1 cellular context compared by ENCODE assay signal in the genomic region with DNA sequence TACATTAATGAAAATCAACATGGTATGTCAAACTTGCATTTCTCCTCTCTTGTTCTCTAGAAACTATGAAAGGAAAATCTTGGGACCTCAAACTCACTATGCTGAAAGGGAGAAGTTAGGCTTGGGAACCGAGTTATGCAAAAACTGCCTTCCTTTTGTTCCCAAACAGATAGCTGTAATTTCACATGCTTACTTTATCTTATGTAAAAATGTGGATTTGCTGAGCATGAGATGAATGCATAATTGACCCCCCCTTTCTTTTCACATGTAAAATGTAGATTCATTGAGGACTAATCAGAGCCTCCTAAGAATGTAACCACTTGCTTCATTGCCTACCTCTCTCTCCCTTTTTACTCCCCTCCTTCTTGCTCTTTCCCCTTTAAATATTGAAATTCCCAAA.
A peak's percentile ranks its signal among the peaks of the same experiment; 100 is the strongest.
TF ChIP-seq lines count a peak whose summit lies in the region.

No MANE protein-coding gene starts in this region.

TF ChIP-seq in GM23338, 12 proteins besides CTCF, POLR2A, EP300 and RAD21:
- TF ChIP-seq, protein P1, sequence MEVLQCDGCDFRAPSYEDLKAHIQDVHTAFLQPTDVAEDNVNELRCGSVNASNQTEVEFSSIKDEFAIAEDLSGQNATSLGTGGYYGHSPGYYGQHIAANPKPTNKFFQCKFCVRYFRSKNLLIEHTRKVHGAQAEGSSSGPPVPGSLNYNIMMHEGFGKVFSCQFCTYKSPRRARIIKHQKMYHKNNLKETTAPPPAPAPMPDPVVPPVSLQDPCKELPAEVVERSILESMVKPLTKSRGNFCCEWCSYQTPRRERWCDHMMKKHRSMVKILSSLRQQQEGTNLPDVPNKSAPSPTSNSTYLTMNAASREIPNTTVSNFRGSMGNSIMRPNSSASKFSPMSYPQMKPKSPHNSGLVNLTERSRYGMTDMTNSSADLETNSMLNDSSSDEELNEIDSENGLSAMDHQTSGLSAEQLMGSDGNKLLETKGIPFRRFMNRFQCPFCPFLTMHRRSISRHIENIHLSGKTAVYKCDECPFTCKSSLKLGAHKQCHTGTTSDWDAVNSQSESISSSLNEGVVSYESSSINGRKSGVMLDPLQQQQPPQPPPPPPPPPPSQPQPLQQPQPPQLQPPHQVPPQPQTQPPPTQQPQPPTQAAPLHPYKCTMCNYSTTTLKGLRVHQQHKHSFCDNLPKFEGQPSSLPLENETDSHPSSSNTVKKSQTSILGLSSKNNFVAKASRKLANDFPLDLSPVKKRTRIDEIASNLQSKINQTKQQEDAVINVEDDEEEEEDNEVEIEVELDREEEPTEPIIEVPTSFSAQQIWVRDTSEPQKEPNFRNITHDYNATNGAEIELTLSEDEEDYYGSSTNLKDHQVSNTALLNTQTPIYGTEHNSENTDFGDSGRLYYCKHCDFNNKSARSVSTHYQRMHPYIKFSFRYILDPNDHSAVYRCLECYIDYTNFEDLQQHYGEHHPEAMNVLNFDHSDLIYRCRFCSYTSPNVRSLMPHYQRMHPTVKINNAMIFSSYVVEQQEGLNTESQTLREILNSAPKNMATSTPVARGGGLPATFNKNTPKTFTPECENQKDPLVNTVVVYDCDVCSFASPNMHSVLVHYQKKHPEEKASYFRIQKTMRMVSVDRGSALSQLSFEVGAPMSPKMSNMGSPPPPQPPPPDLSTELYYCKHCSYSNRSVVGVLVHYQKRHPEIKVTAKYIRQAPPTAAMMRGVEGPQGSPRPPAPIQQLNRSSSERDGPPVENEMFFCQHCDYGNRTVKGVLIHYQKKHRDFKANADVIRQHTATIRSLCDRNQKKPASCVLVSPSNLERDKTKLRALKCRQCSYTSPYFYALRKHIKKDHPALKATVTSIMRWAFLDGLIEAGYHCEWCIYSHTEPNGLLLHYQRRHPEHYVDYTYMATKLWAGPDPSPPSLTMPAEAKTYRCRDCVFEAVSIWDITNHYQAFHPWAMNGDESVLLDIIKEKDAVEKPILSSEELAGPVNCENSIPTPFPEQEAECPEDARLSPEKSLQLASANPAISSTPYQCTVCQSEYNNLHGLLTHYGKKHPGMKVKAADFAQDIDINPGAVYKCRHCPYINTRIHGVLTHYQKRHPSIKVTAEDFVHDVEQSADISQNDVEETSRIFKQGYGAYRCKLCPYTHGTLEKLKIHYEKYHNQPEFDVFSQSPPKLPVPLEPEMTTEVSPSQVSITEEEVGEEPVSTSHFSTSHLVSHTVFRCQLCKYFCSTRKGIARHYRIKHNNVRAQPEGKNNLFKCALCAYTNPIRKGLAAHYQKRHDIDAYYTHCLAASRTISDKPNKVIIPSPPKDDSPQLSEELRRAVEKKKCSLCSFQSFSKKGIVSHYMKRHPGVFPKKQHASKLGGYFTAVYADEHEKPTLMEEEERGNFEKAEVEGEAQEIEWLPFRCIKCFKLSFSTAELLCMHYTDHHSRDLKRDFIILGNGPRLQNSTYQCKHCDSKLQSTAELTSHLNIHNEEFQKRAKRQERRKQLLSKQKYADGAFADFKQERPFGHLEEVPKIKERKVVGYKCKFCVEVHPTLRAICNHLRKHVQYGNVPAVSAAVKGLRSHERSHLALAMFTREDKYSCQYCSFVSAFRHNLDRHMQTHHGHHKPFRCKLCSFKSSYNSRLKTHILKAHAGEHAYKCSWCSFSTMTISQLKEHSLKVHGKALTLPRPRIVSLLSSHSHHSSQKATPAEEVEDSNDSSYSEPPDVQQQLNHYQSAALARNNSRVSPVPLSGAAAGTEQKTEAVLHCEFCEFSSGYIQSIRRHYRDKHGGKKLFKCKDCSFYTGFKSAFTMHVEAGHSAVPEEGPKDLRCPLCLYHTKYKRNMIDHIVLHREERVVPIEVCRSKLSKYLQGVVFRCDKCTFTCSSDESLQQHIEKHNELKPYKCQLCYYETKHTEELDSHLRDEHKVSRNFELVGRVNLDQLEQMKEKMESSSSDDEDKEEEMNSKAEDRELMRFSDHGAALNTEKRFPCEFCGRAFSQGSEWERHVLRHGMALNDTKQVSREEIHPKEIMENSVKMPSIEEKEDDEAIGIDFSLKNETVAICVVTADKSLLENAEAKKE (CRISPR knock-in tag; IDR thresholded peaks at IDR 0.05) = no peak
- TF ChIP-seq NANOG (IDR thresholded peaks at IDR 0.05; ENCODE audit: borderline replicate concordance) (peak; percentile 45; the same call in 1 of the 2 replicates), EZH2phosphoT487 (IDR thresholded peaks at IDR 0.05; ENCODE audit: unreplicated experiment) (no peak)
TF ChIP-seq in GM23338: peak in this region for 1.
